1 cellular context compared by ENCODE assay signal in the genomic region with DNA sequence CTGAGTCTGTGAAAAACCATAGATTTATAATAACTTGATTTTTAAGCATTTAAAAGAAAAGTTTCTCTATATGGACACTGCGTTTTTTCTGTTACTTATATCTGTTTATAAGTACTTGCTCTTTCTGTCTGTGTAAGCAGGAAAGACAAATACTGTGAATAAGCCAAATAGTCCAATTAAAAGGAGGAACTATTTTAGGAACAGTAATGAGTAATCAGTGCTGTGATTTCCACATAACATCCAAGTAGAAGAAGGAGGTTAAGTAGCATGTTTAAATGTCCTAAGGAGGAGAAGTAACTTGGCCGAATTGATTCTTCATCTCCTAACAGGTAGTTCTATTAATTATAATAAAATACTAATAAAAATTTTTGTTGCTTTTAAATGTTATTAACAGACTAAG.
TF ChIP-seq lines count a peak whose summit lies in the region.

No MANE protein-coding gene starts in this region.

TF ChIP-seq in IMR-90, 13 proteins besides CTCF, POLR2A, EP300 and RAD21:
- no peak for TF ChIP-seq MAZ (IDR thresholded peaks at IDR 0.05; ENCODE audit: borderline replicate concordance, low read depth, low read length)
- TF ChIP-seq RCOR1 (IDR thresholded peaks at IDR 0.05; ENCODE audit: insufficient replicate concordance, low read length) = no peak
- TF ChIP-seq NFE2L2 (IDR thresholded peaks at IDR 0.05; ENCODE audit: low read depth, low read length) = no peak
- TF ChIP-seq CHD1 (IDR thresholded peaks at IDR 0.05; ENCODE audit: low read depth, low read length) = no peak
- no peak for TF ChIP-seq MAFK (IDR thresholded peaks at IDR 0.05; ENCODE audit: low read depth, low read length)
- no peak for TF ChIP-seq SMC3 (IDR thresholded peaks at IDR 0.05; ENCODE audit: low read depth, low read length)
- no peak for TF ChIP-seq BHLHE40 (IDR thresholded peaks at IDR 0.05; ENCODE audit: low read depth, low read length)
- TF ChIP-seq, protein P1, sequence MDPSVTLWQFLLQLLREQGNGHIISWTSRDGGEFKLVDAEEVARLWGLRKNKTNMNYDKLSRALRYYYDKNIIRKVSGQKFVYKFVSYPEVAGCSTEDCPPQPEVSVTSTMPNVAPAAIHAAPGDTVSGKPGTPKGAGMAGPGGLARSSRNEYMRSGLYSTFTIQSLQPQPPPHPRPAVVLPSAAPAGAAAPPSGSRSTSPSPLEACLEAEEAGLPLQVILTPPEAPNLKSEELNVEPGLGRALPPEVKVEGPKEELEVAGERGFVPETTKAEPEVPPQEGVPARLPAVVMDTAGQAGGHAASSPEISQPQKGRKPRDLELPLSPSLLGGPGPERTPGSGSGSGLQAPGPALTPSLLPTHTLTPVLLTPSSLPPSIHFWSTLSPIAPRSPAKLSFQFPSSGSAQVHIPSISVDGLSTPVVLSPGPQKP (IDR thresholded peaks at IDR 0.05; ENCODE audit: borderline replicate concordance, low read depth, low read length) = no peak
- TF ChIP-seq CEBPB (IDR thresholded peaks at IDR 0.05; ENCODE audit: low read depth, low read length) = peak; percentile 66
TF ChIP-seq in IMR-90: peak in this region for 1.
